ENCODE assay signal across 13 cellular contexts in the genomic region with DNA sequence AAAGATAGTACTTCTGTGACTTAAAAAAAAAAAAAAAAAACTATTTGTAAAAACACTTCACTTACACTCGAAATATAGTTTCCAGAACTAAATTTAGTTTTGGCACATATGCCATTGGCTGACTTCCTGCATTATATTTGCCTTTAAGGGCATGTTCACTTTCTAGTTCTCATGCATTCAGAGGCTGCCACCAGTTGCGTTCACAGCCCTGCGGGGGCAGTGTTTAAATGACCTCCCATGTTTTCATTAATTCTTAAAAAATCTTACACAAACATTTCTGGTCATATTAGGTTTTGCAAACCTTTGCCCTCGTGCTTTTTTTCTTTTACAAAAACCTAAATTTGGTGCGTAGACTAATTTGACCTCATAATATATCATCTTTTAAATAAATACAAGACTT. TPM values are rescaled to one million over a fixed set of nuclear protein-coding genes. Genes with fewer than 3 reads are reported as not detected.
DNase-seq lines count a peak whose midpoint lies in the region; ATAC-seq and TF ChIP-seq lines count a peak whose summit lies in the region.
"Had no signal": no experiment of that assay in that cellular context is flagged by ENCODE, and none has a peak within 500 bp of the region (broad histone marks: within the 10 kb centered on the region; RNA-seq: fewer than 3 reads in every experiment).

No MANE protein-coding gene starts in this region.

- POLR2A ChIA-PET in IMR-90 (lab: Charles Lee; ENCODE audit: unreplicated experiment) = interaction anchor here (0.6 kb wide), 1 partner anchor 70 kb away, joined by 4 read pairs; no protein-coding TSS in a partner anchor

- H2AFZ ChIP-seq in IMR-90 (replicated peaks; ENCODE audit: low read length, poor library complexity) (no peak overlapping the region), osteoblast (ENCODE audit: low read length) (no peak overlapping the region)
- H2AFZ ChIP-seq: parathyroid adenoma had no signal

- H4K20me1 ChIP-seq in IMR-90 (ENCODE audit: insufficient read depth, low read length) (no peaks in the 10 kb centered on the region), osteoblast (ENCODE audit: insufficient read depth, low read length) (no peaks in the 10 kb centered on the region)

- CTCF ChIA-PET in IMR-90 (lab: Yijun Ruan, JAX) = interaction anchor here (0.7 to 1.0 kb wide), 2 partner anchors 80 to 350 kb away, joined by 3 to 4 read pairs; partner anchors contain the start of gene MSL3

- no peak overlapping the region for H3K9ac ChIP-seq in IMR-90 (ENCODE audit: low read depth, low read length)
- H3K9ac ChIP-seq: parathyroid adenoma had no signal

- H4K8ac ChIP-seq in IMR-90 (ENCODE audit: low read depth in 2 of 2, low read length in 2 of 2) = no peak overlapping the region

- no peak overlapping the region for H3K14ac ChIP-seq in IMR-90 (replicated peaks; ENCODE audit: low read depth, low read length)

- TF ChIP-seq POLR2A in IMR-90 (IDR thresholded peaks at IDR 0.05; ENCODE audit: low read depth, low read length) = no peak
- no peak for TF ChIP-seq POLR2A in sigmoid colon (IDR thresholded peaks at IDR 0.05)

- H4K5ac ChIP-seq in IMR-90 (ENCODE audit: low read depth, low read length) = no peak overlapping the region

- no peak overlapping the region for H2BK15ac ChIP-seq in IMR-90 (ENCODE audit: low read depth, low read length)

- no peak overlapping the region for H2BK120ac ChIP-seq in IMR-90 (ENCODE audit: low read depth, low read length)

- H3K27ac ChIP-seq in IMR-90 (ENCODE audit: insufficient read depth, low read length) = no peak overlapping the region
- H3K27ac ChIP-seq in osteoblast (ENCODE audit: low read depth, low read length) = no peak overlapping the region
- H3K27ac ChIP-seq in sigmoid colon = peak overlapping the region in 2 of 4 donors; percentile 9 to 34
- H3K27ac ChIP-seq: parathyroid adenoma, transverse colon had no signal

- no peaks in the 10 kb centered on the region for H3K27me3 ChIP-seq in IMR-90 (ENCODE audit: control insufficient read depth, insufficient read depth, low read length)
- H3K27me3 ChIP-seq in osteoblast (ENCODE audit: insufficient read depth, low read length) = no peaks in the 10 kb centered on the region
- no peaks in the 10 kb centered on the region for H3K27me3 ChIP-seq in sigmoid colon
- H3K27me3 ChIP-seq: transverse colon had no signal

- H3K4me3 ChIP-seq in IMR-90 (ENCODE audit: insufficient read depth, low read depth, low read length) (no peak overlapping the region), cardiac fibroblast (replicated peaks in 1 of 2; ENCODE audit: low read depth in 2 of 2, low read length in 2 of 2) (no peak overlapping the region), osteoblast (ENCODE audit: insufficient read depth, low read length) (no peak overlapping the region), sigmoid colon (no peak overlapping the region)
- H3K4me3 ChIP-seq: transverse colon had no signal

- no peak overlapping the region for H3K56ac ChIP-seq in IMR-90 (ENCODE audit: extremely low read depth, insufficient read depth, low read length)

- intact Hi-C loops in IMR-90 (cut with micrococcal nuclease) (no loop called here), sigmoid colon (cut with DNase I) (no loop called here)

- H3K18ac ChIP-seq in IMR-90 (ENCODE audit: low read depth, low read length) = no peak overlapping the region

- H3K36me3 ChIP-seq in IMR-90 (ENCODE audit: control insufficient read depth, insufficient read depth, low read length) = no peaks in the 10 kb centered on the region
- no peaks in the 10 kb centered on the region for H3K36me3 ChIP-seq in osteoblast (ENCODE audit: insufficient read depth, low read length)
- no peaks in the 10 kb centered on the region for H3K36me3 ChIP-seq in sigmoid colon
- H3K36me3 ChIP-seq: transverse colon had no signal

- no peaks in the 10 kb centered on the region for H3K9me3 ChIP-seq in IMR-90 (ENCODE audit: control insufficient read depth, insufficient read depth, low read length)
- no peaks in the 10 kb centered on the region for H3K9me3 ChIP-seq in osteoblast (ENCODE audit: low read depth, low read length)
- no peaks in the 10 kb centered on the region for H3K9me3 ChIP-seq in sigmoid colon
- H3K9me3 ChIP-seq: transverse colon had no signal

- no peak overlapping the region for H2BK20ac ChIP-seq in IMR-90 (ENCODE audit: low read depth, low read length)

- no peaks in the 10 kb centered on the region for H3K9me1 ChIP-seq in IMR-90 (ENCODE audit: insufficient read depth, low read length)

- H3K79me2 ChIP-seq in osteoblast (ENCODE audit: insufficient read depth, low read length) = no peaks in the 10 kb centered on the region
- H3K79me2 ChIP-seq: parathyroid adenoma had no signal

- no peak overlapping the region for H3K4ac ChIP-seq in IMR-90 (ENCODE audit: low read depth, low read length)

- ATAC-seq in IMR-90 (ENCODE audit: low read depth) = no peak
- ATAC-seq in GM21717 (IDR thresholded peaks at IDR 0.05; ENCODE audit: unreplicated experiment) = no peak
- ATAC-seq in HG02763 (IDR thresholded peaks at IDR 0.05; ENCODE audit: unreplicated experiment) = no peak

- no TSS peak for BruUV-seq in IMR-90 (replicated peaks; lab: Mats Ljungman, UMichigan)

- in situ Hi-C loops in IMR-90 (cut with MboI; ENCODE audit: low sequenced_read_pairs) = no loop called here

- TF ChIP-seq CTCF in GM12874 (IDR thresholded peaks at IDR 0.05; ENCODE audit: insufficient read depth, low read depth, low read length) (peak; percentile 37; the same call in 1 of the 2 replicates), IMR-90 (conservative IDR thresholded peaks at IDR 0.05; ENCODE audit: low read depth, low read length) (0 out of 2 replicates have a peak, but pooled peaks have one; percentile 11), cardiac fibroblast (IDR thresholded peaks at IDR 0.05; ENCODE audit: low read depth, low read length) (peak; percentile 37), osteoblast (IDR thresholded peaks at IDR 0.05; ENCODE audit: extremely low read depth, low read depth, low read length) (peak; percentile 37), sigmoid colon (IDR thresholded peaks at IDR 0.05) (peak in 2 of 4 experiments; percentile 19 to 27)

- no peak for TF ChIP-seq EP300 in sigmoid colon (IDR thresholded peaks at IDR 0.05)

- H4K91ac ChIP-seq in IMR-90 (ENCODE audit: insufficient read depth, low read depth, low read length) = no peak overlapping the region

- WGBS in IMR-90 (ENCODE audit: extremely low coverage in 2 of 2, insufficient read length in 1 of 2), 2 experiments = 21% methylated on average over 2 of the region's 5 CpGs; no CpG with 5 or more reads in 1 of the 2 experiments
- WGBS in sigmoid colon, 2 donors = 31 to 41% methylated on average over 5 of the region's 5 CpGs

- no peak for TF ChIP-seq RAD21 in IMR-90 (IDR thresholded peaks at IDR 0.05; ENCODE audit: low read length)

- H2AK9ac ChIP-seq in IMR-90 (replicated peaks; ENCODE audit: low read depth, low read length, poor library complexity) = no peak overlapping the region

- H3K4me1 ChIP-seq in IMR-90 (ENCODE audit: control insufficient read depth, insufficient read depth, low read length) (no peaks in the 10 kb centered on the region), osteoblast (ENCODE audit: insufficient read depth, low read length) (no peaks in the 10 kb centered on the region), sigmoid colon (peaks cover 0 to 16% (median 7%) of the 10 kb centered on the region in 4 donors)
- H3K4me1 ChIP-seq: parathyroid adenoma, transverse colon had no signal

- no peak for DNase-seq in IMR-90
- no peak for DNase-seq in cardiac fibroblast (ENCODE audit: low read depth in 2 of 2)
- no peak for DNase-seq in osteoblast (ENCODE audit: insufficient read length, low spot score, missing footprints)
- no peak for DNase-seq in sigmoid colon
- DNase-seq: activated CD4-positive, alpha-beta T cell treated with anti-CD3 and anti-CD28 coated beads for 4 hours; activated naive CD4-positive, alpha-beta T cell treated with anti-CD3 and anti-CD28 coated beads for 36 hours; NCI-H187; Right ventricle myocardium superior; transverse colon had no signal

- no peak overlapping the region for H2BK5ac ChIP-seq in IMR-90 (ENCODE audit: low read depth, low read length, poor library complexity, severe bottlenecking)

- dilution Hi-C loops in IMR-90 (cut with HindIII; ENCODE audit: low sequenced_read_pairs, unreplicated experiment) = no loop called here

- H3K79me1 ChIP-seq in IMR-90 (ENCODE audit: low read depth in 1 of 2, low read length in 2 of 2) = no peaks in the 10 kb centered on the region

- no peak overlapping the region for H2AK5ac ChIP-seq in IMR-90 (ENCODE audit: low read depth, low read length)

- H3K4me2 ChIP-seq in IMR-90 (ENCODE audit: low read depth, low read length) (no peak overlapping the region), osteoblast (ENCODE audit: insufficient read depth, low read length) (no peak overlapping the region)

- H3K23ac ChIP-seq in IMR-90 (ENCODE audit: low read depth, low read length) = no peak overlapping the region

TF ChIP-seq in IMR-90, 13 proteins besides CTCF, POLR2A, EP300 and RAD21:
- TF ChIP-seq MAFK (IDR thresholded peaks at IDR 0.05; ENCODE audit: low read depth, low read length) = no peak

RNA-seq across cellular contexts. Expression of gene ARHGAP6, which starts 12.5 kb away (rescaled TPM):
- 1.1 and 1.8 TPM in 2 replicates for total RNA-seq in IMR-90 (2012; rRNA removed)
- polyA plus RNA-seq in IMR-90 (2012; rRNA removed) = 1.1 and 1.4 TPM in 2 replicates
- polyA plus RNA-seq in IMR-90 (2012; cell fraction: cytosol; rRNA removed) = 0.36 and 1.1 TPM in 2 replicates
- polyA plus RNA-seq in IMR-90 (2012; cell fraction: nucleus; rRNA removed; ENCODE audit: low replicate concordance) = 1.7 and 3.4 TPM in 2 replicates
- 2.2 and 5.0 TPM in 2 replicates for total RNA-seq in osteoblast
- total RNA-seq in sigmoid colon = 10 to 100 TPM; 36.2 to 47.6 (median 42.7) TPM
- 1 to 10 TPM; 1.4 to 2.4 (median 2.2) TPM for polyA plus RNA-seq in sigmoid colon
- total RNA-seq: activated naive CD4-positive, alpha-beta T cell treated with anti-CD3 and anti-CD28 coated beads for 36 hours had no signal
